In genomic region chr1:241460098-241460873, GRCh38 we compare ENCODE assay signal across 20 cellular contexts. TPM values are rescaled to one million over a fixed set of nuclear protein-coding genes. Genes with fewer than 3 reads are reported as not detected.
A peak's percentile ranks its signal among the peaks of the same experiment; 100 is the strongest.
DNase-seq lines count a peak whose midpoint lies in the region; FAIRE-seq and TF ChIP-seq lines count a peak whose summit lies in the region.
"Had no signal": no experiment of that assay in that cellular context is flagged by ENCODE, and none has a peak within 500 bp of the region (broad histone marks: within the 10 kb centered on the region; RNA-seq: fewer than 3 reads in every experiment).

No MANE protein-coding gene starts in this region.

- no peaks in the 10 kb centered on the region for H3K9me2 ChIP-seq in PC-9 (ENCODE audit: insufficient read depth)

- H2AFZ ChIP-seq in PC-9: 0 out of 2 replicates have a peak overlapping the region, but pooled peaks have one; percentile 20
- H2AFZ ChIP-seq: GM23338 had no signal

- POLR2A ChIA-PET in PC-9 (lab: Charles Lee; ENCODE audit: unreplicated experiment): no interaction called here

- no peak overlapping the region for H3K27ac ChIP-seq in PC-9
- H3K27ac ChIP-seq: HL-60 had no signal

- no peaks in the 10 kb centered on the region for H3K9me3 ChIP-seq in PC-9 (ENCODE audit: insufficient read depth, low read depth)

- no TSS peak for BruUV-seq in PC-9 (replicated peaks; lab: Mats Ljungman, UMichigan)

- intact Hi-C loops in PC-9 (cut with micrococcal nuclease; ENCODE audit: unreplicated experiment): no loop called here

- no peak overlapping the region for H3K4me3 ChIP-seq in PC-9
- H3K4me3 ChIP-seq: GM23338 had no signal

- no peaks in the 10 kb centered on the region for H3K27me3 ChIP-seq in PC-9 (ENCODE audit: insufficient read depth, low read depth)

- no peaks in the 10 kb centered on the region for H3K36me3 ChIP-seq in PC-9 (ENCODE audit: low read depth)

- DNase-seq in D721Med (ENCODE audit: insufficient read length, low spot score) (no peak), NCI-H1092 (lab: John Stamatoyannopoulos, UW) (peak; percentile 25), NCI-H2107 (lab: John Stamatoyannopoulos, UW) (peak; percentile 88), PC-9 (no peak), islet precursor cell (no peak), GM19238 (ENCODE audit: insufficient read length, low spot score) (no peak), cerebellar nuclear complex (lab: John Stamatoyannopoulos, UW) (no peak)
- DNase-seq in activated effector memory CD4-positive, alpha-beta T cell treated with Interleukin-2 at 50 U/mL for 16 hours: no peak
- DNase-seq: C1 segment of cervical spinal cord, GDM1, HFFc6, KBM-7, NCI-H1105 treated with DMSO at 0.1 percent for 48 hours, NCI-H226, NCI-H748 treated with DMSO at 0.1 percent for 48 hours, SIG-M5, T-helper 17 cell had no signal

- CTCF ChIA-PET in PC-9 (lab: Charles Lee): no interaction called here

- no peak overlapping the region for H3K4me2 ChIP-seq in PC-9
- H3K4me2 ChIP-seq: GM23338 had no signal

- no peaks in the 10 kb centered on the region for H4K20me1 ChIP-seq in PC-9 (ENCODE audit: insufficient read depth)

- H3K4me1 ChIP-seq in PC-9 (replicated peaks; ENCODE audit: insufficient read depth): no peaks in the 10 kb centered on the region

- H3K79me2 ChIP-seq in PC-9 (ENCODE audit: low read depth): no peaks in the 10 kb centered on the region

- no peaks in the 10 kb centered on the region for H3F3A ChIP-seq in PC-9 (ENCODE audit: insufficient read depth, low read depth)

- TF ChIP-seq CTCF in D721Med (IDR thresholded peaks at IDR 0.05; ENCODE audit: insufficient read depth, missing control alignments): no peak
- no peak for TF ChIP-seq CTCF in PC-9 (conservative IDR thresholded peaks at IDR 0.05)

- FAIRE-seq in D721Med (lab: Jason Lieb, UNC): peak; percentile 78
- FAIRE-seq: A204.1 had no signal

RNA-seq across cellular contexts. Expression of gene FH, which starts 59.3 kb away (rescaled TPM):
- total RNA-seq in PC-9 (2021): 56.1 and 88.3 TPM in 2 replicates

Comparison
In these comparisons a context has a peak if more than half of its experiments do, and no peak if none do; other contexts are left out.
1. DNase-seq: peak in NCI-H1092 (single experiment) and NCI-H2107 (single experiment); none in D721Med (single experiment), PC-9 (0 of 2), islet precursor cell (single experiment), activated effector memory CD4-positive, alpha-beta T cell treated with Interleukin-2 at 50 U/mL for 16 hours (single experiment), GM19238 (single experiment) and cerebellar nuclear complex (0 of 2).